ENCODE assay signal across 26 cellular contexts in the genomic region with DNA sequence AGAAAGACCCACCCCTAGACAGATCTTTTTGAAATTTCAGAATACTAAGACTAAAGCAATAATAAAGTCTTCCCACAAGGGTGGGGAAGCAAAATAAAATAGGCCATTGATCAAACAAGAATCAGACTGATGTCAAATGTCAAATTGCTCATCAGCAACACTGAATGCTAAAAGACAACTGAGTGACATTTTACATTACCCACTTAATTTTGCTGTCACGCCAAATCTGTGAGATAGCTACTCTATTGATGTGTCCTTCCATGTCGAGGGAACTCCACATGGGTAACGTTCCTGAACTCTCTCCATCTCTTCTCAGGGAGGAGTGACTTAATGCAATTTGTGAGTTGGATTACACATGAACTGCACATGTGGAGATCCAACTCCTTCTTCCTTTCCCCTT.
"Had no signal": no experiment of that assay in that cellular context is flagged by ENCODE, and none has a peak within 500 bp of the region (broad histone marks: within the 10 kb centered on the region; RNA-seq: fewer than 3 reads in every experiment).

No MANE protein-coding gene starts in this region.

- H3K27me3 ChIP-seq: colonic mucosa, esophagus squamous epithelium, gastrocnemius medialis, left lung had no signal

- FAIRE-seq: endometrium, islet of Langerhans, keratinocyte had no signal

- H3K27ac ChIP-seq: colonic mucosa, epithelial cell of prostate, esophagus squamous epithelium, gastrocnemius medialis, heart right ventricle, left lung, lower lobe of right lung had no signal

- H3K9me3 ChIP-seq: colonic mucosa, esophagus squamous epithelium, gastrocnemius medialis, heart right ventricle, left lung, lower lobe of right lung, mucosa of descending colon had no signal

- H3K4me3 ChIP-seq: colonic mucosa, esophagus squamous epithelium, gastrocnemius medialis, heart right ventricle, left lung, lower lobe of right lung, mucosa of descending colon had no signal

- DNase-seq: colonic mucosa; cortex of kidney; effector CD8-positive, alpha-beta T cell; effector memory CD8-positive, alpha-beta T cell; endodermal cell; erythroblast; esophagus squamous epithelium; foreskin fibroblast; foreskin melanocyte; gastrocnemius medialis; glutamatergic neuron; head of caudate nucleus; heart right ventricle; hippocampal formation; left cardiac atrium; left lung; left ventricle myocardium superior; lower lobe of right lung; mesenchymal stem cell; mucosa of descending colon; naive B cell had no signal

- H3K4me1 ChIP-seq: colonic mucosa, esophagus squamous epithelium, gastrocnemius medialis, heart right ventricle, left lung, lower lobe of right lung had no signal

- ATAC-seq: effector memory CD8-positive, alpha-beta T cell; esophagus mucosa; gastrocnemius medialis; heart right ventricle; left cardiac atrium; left lung; left ventricle myocardium superior; lower lobe of right lung; mucosa of descending colon had no signal

- H3K36me3 ChIP-seq: colonic mucosa, esophagus squamous epithelium, gastrocnemius medialis, heart right ventricle, left lung, lower lobe of right lung had no signal
